10 cellular contexts compared by ENCODE assay signal in genomic region chr17:39223907-39224777, GRCh38. TPM values are rescaled to one million over a fixed set of nuclear protein-coding genes. Genes with fewer than 3 reads are reported as not detected.
DNase-seq lines count a peak whose midpoint lies in the region; ATAC-seq and TF ChIP-seq lines count a peak whose summit lies in the region.
"Had no signal": no experiment of that assay in that cellular context is flagged by ENCODE, and none has a peak within 500 bp of the region (broad histone marks: within the 10 kb centered on the region; RNA-seq: fewer than 3 reads in every experiment).

No MANE protein-coding gene starts in this region.

- H3K27me3 Mint-ChIP-seq in Calu3 (ENCODE audit: unreplicated experiment) = peaks cover 79% of the 10 kb centered on the region
- H3K27me3 Mint-ChIP-seq in central memory CD8-positive, alpha-beta T cell = peaks cover 42% of the 10 kb centered on the region
- H3K27me3 Mint-ChIP-seq in natural killer cell (ENCODE audit: low read depth in 2 of 2) = peaks cover 23 to 45% of the 10 kb centered on the region in 2 donors

- peaks cover 21% of the 10 kb centered on the region for H3K27me3 ChIP-seq in ACC112 (ENCODE audit: insufficient read depth, low read length)
- peaks cover 8% of the 10 kb centered on the region for H3K27me3 ChIP-seq in prostate gland (replicated peaks; ENCODE audit: insufficient read depth)

- H3K9me3 Mint-ChIP-seq in Calu3 (ENCODE audit: low read depth, unreplicated experiment) = no peaks in the 10 kb centered on the region
- H3K9me3 Mint-ChIP-seq in central memory CD8-positive, alpha-beta T cell = no peaks in the 10 kb centered on the region
- no peaks in the 10 kb centered on the region for H3K9me3 Mint-ChIP-seq in natural killer cell

- H3K9me3 ChIP-seq in prostate gland = no peaks in the 10 kb centered on the region
- H3K9me3 ChIP-seq in OCI-LY7 (ENCODE audit: low read length) = no peaks in the 10 kb centered on the region
- H3K9me3 ChIP-seq: spleen had no signal

- H3K27ac ChIP-seq in ACC112 (ENCODE audit: low read depth, low read length) (no peak overlapping the region), prostate gland (no peak overlapping the region), OCI-LY7 (ENCODE audit: low read depth, low read length, poor library complexity, severe bottlenecking) (no peak overlapping the region)
- H3K27ac ChIP-seq: spleen had no signal

- no peaks in the 10 kb centered on the region for H3K9me2 ChIP-seq in OCI-LY7 (ENCODE audit: insufficient read depth, low read length)

- TF ChIP-seq CTCF in Calu3 (IDR thresholded peaks at IDR 0.05; ENCODE audit: unreplicated experiment) = no peak
- no peak for TF ChIP-seq CTCF in natural killer cell (IDR thresholded peaks at IDR 0.05)
- TF ChIP-seq CTCF in prostate gland (IDR thresholded peaks at IDR 0.05) = no peak
- no peak for TF ChIP-seq CTCF in OCI-LY7 (conservative IDR thresholded peaks at IDR 0.05; ENCODE audit: low read length)

- H3K36me3 ChIP-seq in ACC112 (ENCODE audit: insufficient read depth, low read length) = no peaks in the 10 kb centered on the region
- no peaks in the 10 kb centered on the region for H3K36me3 ChIP-seq in prostate gland
- no peaks in the 10 kb centered on the region for H3K36me3 ChIP-seq in OCI-LY7 (ENCODE audit: insufficient read depth, low read length)
- H3K36me3 ChIP-seq: spleen had no signal

- H3K27ac Mint-ChIP-seq in Calu3 (ENCODE audit: unreplicated experiment) (no peak overlapping the region), natural killer cell (no peak overlapping the region)
- H3K27ac Mint-ChIP-seq in central memory CD8-positive, alpha-beta T cell (ENCODE audit: low read depth) = no peak overlapping the region

- H3K4me2 ChIP-seq in OCI-LY7 (ENCODE audit: low read length) = no peak overlapping the region

- H3K4me1 Mint-ChIP-seq in Calu3 (ENCODE audit: low read depth, unreplicated experiment) (peaks cover 4% of the 10 kb centered on the region), natural killer cell (peaks cover 6 to 15% of the 10 kb centered on the region in 2 donors)
- peaks cover 8% of the 10 kb centered on the region for H3K4me1 Mint-ChIP-seq in central memory CD8-positive, alpha-beta T cell

- H3K36me3 Mint-ChIP-seq in Calu3 (ENCODE audit: insufficient read depth, unreplicated experiment) = peaks cover 7% of the 10 kb centered on the region
- peaks cover 3% of the 10 kb centered on the region for H3K36me3 Mint-ChIP-seq in central memory CD8-positive, alpha-beta T cell (ENCODE audit: insufficient read depth)
- no peaks in the 10 kb centered on the region for H3K36me3 Mint-ChIP-seq in natural killer cell

- POLR2A ChIA-PET in OCI-LY7 (lab: Charles Lee) = no interaction called here

- H3K79me2 ChIP-seq in ACC112 (ENCODE audit: control insufficient read depth, insufficient read depth, low read length, unreplicated experiment) (no peaks in the 10 kb centered on the region), OCI-LY7 (ENCODE audit: insufficient read depth, low read depth, low read length) (no peaks in the 10 kb centered on the region)

- DNase-seq in Calu3 (no peak), natural killer cell (no peak), prostate gland (ENCODE audit: low spot score) (no peak), OCI-LY7 (ENCODE audit: low spot score) (no peak)
- no peak for DNase-seq in central memory CD8-positive, alpha-beta T cell (ENCODE audit: low spot score in 2 of 2)
- DNase-seq: HCEC 1CT, spleen had no signal

- WGBS in prostate gland = 63% methylated on average over 33 of the region's 33 CpGs

- TF ChIP-seq POLR2A in prostate gland (IDR thresholded peaks at IDR 0.05) = no peak

- intact Hi-C loops in Calu3 (cut with micrococcal nuclease; ENCODE audit: unreplicated experiment) (no loop called here), natural killer cell (cut with micrococcal nuclease) (no loop called here), prostate gland (cut with DNase I) (no loop called here), OCI-LY7 (cut with micrococcal nuclease; ENCODE audit: unreplicated experiment) (no loop called here)

- H3K4me3 Mint-ChIP-seq in Calu3 (ENCODE audit: low read depth, unreplicated experiment) (peak overlapping the region; percentile 41), natural killer cell (peak overlapping the region; percentile 71)
- H3K4me3 Mint-ChIP-seq in central memory CD8-positive, alpha-beta T cell = peak overlapping the region; percentile 73

- no peak for ATAC-seq in central memory CD8-positive, alpha-beta T cell (replicated peaks; ENCODE audit: extremely low read depth, poor library complexity, severe bottlenecking)
- ATAC-seq in natural killer cell (no peak), HG02798 (IDR thresholded peaks at IDR 0.05; ENCODE audit: poor library complexity, unreplicated experiment) (no peak), GM18873 (IDR thresholded peaks at IDR 0.05; ENCODE audit: low FRiP score, unreplicated experiment) (no peak)

- BruUV-seq in Calu3 (replicated peaks; lab: Mats Ljungman, UMichigan) (no TSS peak), OCI-LY7 (replicated peaks; lab: Mats Ljungman, UMichigan) (no TSS peak)

- H2AFZ ChIP-seq in ACC112 (ENCODE audit: low read length, unreplicated experiment) = no peak overlapping the region
- H2AFZ ChIP-seq in OCI-LY7 (ENCODE audit: low read length) = no peak overlapping the region

- CTCF ChIA-PET in Calu3 (lab: Charles Lee) = interaction anchor here (0.6 to 2.9 kb wide), 11 partner anchors 8 to 237 kb away, joined by 3 to 22 read pairs (median 4); partner anchors contain the start of gene CDK12
- CTCF ChIA-PET in OCI-LY7 (lab: Charles Lee; ENCODE audit: unreplicated experiment) = no interaction called here

- H4K20me1 ChIP-seq in OCI-LY7 (ENCODE audit: insufficient read depth, low read length) = no peaks in the 10 kb centered on the region

- H3K4me1 ChIP-seq in ACC112 (ENCODE audit: control insufficient read depth, insufficient read depth, low read length, unreplicated experiment) (peaks cover 23% of the 10 kb centered on the region), prostate gland (replicated peaks) (no peaks in the 10 kb centered on the region), OCI-LY7 (ENCODE audit: insufficient read depth, low read length, poor library complexity, severe bottlenecking) (no peaks in the 10 kb centered on the region)

- H3K4me3 ChIP-seq in ACC112 (ENCODE audit: low read depth, low read length) = peak overlapping the region; percentile 68; the same call in 1 of the 2 replicates
- peak overlapping the region in 1 of 2 donors; percentile 39 for H3K4me3 ChIP-seq in prostate gland
- H3K4me3 ChIP-seq in OCI-LY7 (ENCODE audit: low read depth, low read length, poor library complexity, severe bottlenecking) = no peak overlapping the region

RNA-seq across cellular contexts. Expression of gene STAC2, which starts 1.6 kb away (rescaled TPM):
- not detected in 2 replicates for total RNA-seq in Calu3 (2022)
- total RNA-seq in natural killer cell = not detected
- total RNA-seq in prostate gland = 1 to 10 TPM; 3.9 to 4.8 TPM
- 0.03 TPM in 1 of 2 replicates, not detected in the other for total RNA-seq in OCI-LY7 (2014; rRNA removed; shearing (Covaris generic))
- total RNA-seq in OCI-LY7 (2022) = not detected in 2 replicates

RNA-seq across cellular contexts. Expression of gene RPL19, which starts 24.1 kb away (rescaled TPM):
- total RNA-seq in Calu3 (2022) (6,584 and 6,763 TPM in 2 replicates), natural killer cell (1,000 to 10,000 TPM; 1,182 to 1,484 (median 1,482) TPM), prostate gland (1,000 to 10,000 TPM; 2,194 to 3,634 TPM), OCI-LY7 (2022) (3,132 and 3,168 TPM in 2 replicates)
- total RNA-seq in OCI-LY7 (2014; rRNA removed; shearing (Covaris generic)) = 4,395 and 6,079 TPM in 2 replicates

RNA-seq across cellular contexts. Expression of gene CACNB1, which starts 26.7 kb away (rescaled TPM):
- total RNA-seq in Calu3 (2022) (44.1 and 52.1 TPM in 2 replicates), natural killer cell (10 to 100 TPM; 23.7 to 28.5 (median 28.1) TPM), prostate gland (10 to 100 TPM in 1 of 2 donors, 1 to 10 TPM in 1; 3.4 to 17.8 TPM), OCI-LY7 (2022) (30.9 and 35.5 TPM in 2 replicates)
- total RNA-seq in OCI-LY7 (2014; rRNA removed; shearing (Covaris generic)) = 17.9 and 23.7 TPM in 2 replicates

RNA-seq across cellular contexts. Expression of gene ARL5C, which starts 58.2 kb away (rescaled TPM):
- total RNA-seq in Calu3 (2022) = not detected in 2 replicates
- total RNA-seq in natural killer cell = under 1 TPM in 1 of 3 donors, not detected in 2; 0.33 TPM
- total RNA-seq in prostate gland = not detected
- total RNA-seq in OCI-LY7 (2014; rRNA removed; shearing (Covaris generic)) = 0.16 and 2.4 TPM in 2 replicates
- total RNA-seq in OCI-LY7 (2022) = 0.65 and 0.68 TPM in 2 replicates
- total RNA-seq: spleen had no signal
